Comparison of ENCODE assay signal across 8 cellular contexts in the genomic region with DNA sequence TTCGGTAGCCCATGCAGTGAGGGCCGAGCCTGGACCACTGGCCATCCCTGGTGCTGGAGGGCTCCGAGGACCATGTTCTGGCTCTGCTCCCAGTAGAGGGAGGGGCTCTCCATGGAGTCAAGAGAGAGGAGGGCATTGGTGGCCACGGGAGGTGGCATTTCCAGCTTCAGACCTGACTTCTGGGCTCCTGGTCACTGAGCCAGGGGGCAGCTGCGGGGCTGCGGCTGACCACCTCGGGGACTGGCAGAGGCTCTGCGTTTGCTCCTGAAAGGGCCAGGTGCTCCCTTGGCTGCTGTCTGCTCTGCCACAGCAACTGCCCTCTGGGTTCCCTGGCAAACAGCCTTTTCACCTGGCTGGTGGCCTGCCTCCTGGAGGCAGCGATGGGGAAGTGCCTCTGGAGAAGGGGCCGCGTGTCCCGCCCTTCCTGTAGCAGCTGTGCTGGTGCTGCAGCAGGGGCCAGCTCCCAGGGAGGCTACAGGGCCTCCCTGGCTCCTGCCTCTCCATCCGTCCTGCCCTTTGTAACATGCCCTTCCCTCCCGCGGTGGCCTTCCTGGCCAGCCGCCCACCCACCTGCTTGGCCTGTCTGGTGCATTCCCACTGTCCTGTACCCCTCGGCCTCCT.
DNase-seq lines count a peak whose midpoint lies in the region; ATAC-seq, FAIRE-seq and TF ChIP-seq lines count a peak whose summit lies in the region.

No MANE protein-coding gene starts in this region.

- no peaks in the 10 kb centered on the region for H3K79me2 ChIP-seq in PC-9 (ENCODE audit: low read depth)

- H3K36me3 ChIP-seq in PC-9 (ENCODE audit: low read depth): no peaks in the 10 kb centered on the region

- POLR2A ChIA-PET in PC-9 (lab: Charles Lee; ENCODE audit: unreplicated experiment): no interaction called here

- no peaks in the 10 kb centered on the region for H3K4me1 ChIP-seq in PC-9 (replicated peaks; ENCODE audit: insufficient read depth)

- H3F3A ChIP-seq in PC-9 (ENCODE audit: insufficient read depth, low read depth): no peaks in the 10 kb centered on the region

- no peak overlapping the region for H3K4me2 ChIP-seq in PC-9

- no peak for TF ChIP-seq POLR2A in GM12891 (IDR thresholded peaks at IDR 0.05; ENCODE audit: low read depth, low read length)

- H3K9me3 ChIP-seq in PC-9 (ENCODE audit: insufficient read depth, low read depth): no peaks in the 10 kb centered on the region

- no peak for FAIRE-seq in GM12891 (lab: Jason Lieb, UNC)

- no peaks in the 10 kb centered on the region for H4K20me1 ChIP-seq in PC-9 (ENCODE audit: insufficient read depth)

- DNase-seq in GM12891 (ENCODE audit: insufficient read length, low spot score): no peak
- no peak for DNase-seq in PC-9
- DNase-seq in iPS DF 4.7 (ENCODE audit: extremely low read depth, low spot score): peak; percentile 46
- DNase-seq in NCI-H524 treated with DMSO at 0.1 percent for 48 hours (lab: John Stamatoyannopoulos, UW): no peak

- H3K27ac ChIP-seq in 22Rv1 (no peak overlapping the region), PC-9 (no peak overlapping the region)

- peak; percentile 73 for TF ChIP-seq CTCF in 22Rv1 (IDR thresholded peaks at IDR 0.05)
- TF ChIP-seq CTCF in PC-9 (conservative IDR thresholded peaks at IDR 0.05): peak; percentile 30; the same call in 1 of the 2 replicates

- ATAC-seq in GM19395 (IDR thresholded peaks at IDR 0.05; ENCODE audit: unreplicated experiment) (no peak), GM21515 (IDR thresholded peaks at IDR 0.05; ENCODE audit: unreplicated experiment) (no peak), GM18519 (IDR thresholded peaks at IDR 0.05; ENCODE audit: low FRiP score, unreplicated experiment) (no peak)

- H2AFZ ChIP-seq in PC-9: no peak overlapping the region

- CTCF ChIA-PET in PC-9 (lab: Charles Lee): interaction anchor here (0.7 kb wide), 1 partner anchor 129 kb away, joined by 3 read pairs; no protein-coding TSS in a partner anchor

- peaks cover 18% of the 10 kb centered on the region; the same call in 1 of the 2 replicates for H3K27me3 ChIP-seq in PC-9 (ENCODE audit: insufficient read depth, low read depth)

- intact Hi-C loops in PC-9 (cut with micrococcal nuclease; ENCODE audit: unreplicated experiment): no loop called here

- no TSS peak for BruUV-seq in PC-9 (replicated peaks; lab: Mats Ljungman, UMichigan)

- no peaks in the 10 kb centered on the region for H3K9me2 ChIP-seq in PC-9 (ENCODE audit: insufficient read depth)

- H3K4me3 ChIP-seq in PC-9: no peak overlapping the region

TF ChIP-seq in GM12891, 5 proteins besides CTCF, POLR2A, EP300 and RAD21:
- no peak for TF ChIP-seq POU2F2 (IDR thresholded peaks at IDR 0.05; ENCODE audit: low read depth, low read length)
- TF ChIP-seq SPI1 (IDR thresholded peaks at IDR 0.05; ENCODE audit: low read depth, low read length): peak; percentile 36; the same call in 1 of the 2 replicates
